28 cellular contexts compared by ENCODE assay signal in genomic region chr10:96873756-96874467, GRCh38. TPM values are rescaled to one million over a fixed set of nuclear protein-coding genes. Genes with fewer than 3 reads are reported as not detected.
DNase-seq lines count a peak whose midpoint lies in the region; ATAC-seq and TF ChIP-seq lines count a peak whose summit lies in the region.
"Had no signal": no experiment of that assay in that cellular context is flagged by ENCODE, and none has a peak within 500 bp of the region (broad histone marks: within the 10 kb centered on the region; RNA-seq: fewer than 3 reads in every experiment).

No MANE protein-coding gene starts in this region.

- no peaks in the 10 kb centered on the region for H3K9me2 ChIP-seq in PC-9 (ENCODE audit: insufficient read depth)

- H2AFZ ChIP-seq in PC-9 = no peak overlapping the region
- H2AFZ ChIP-seq: hepatocyte, parathyroid adenoma had no signal

- no peak overlapping the region for H3K27ac ChIP-seq in PC-9
- no peak overlapping the region for H3K27ac ChIP-seq in upper lobe of left lung
- H3K27ac ChIP-seq: brain microvascular endothelial cell, C4-2B, foreskin keratinocyte, hepatocyte, parathyroid adenoma, SJSA1 had no signal

- WGBS in upper lobe of left lung, 2 donors = 94 to 96% methylated on average over 7 of the region's 7 CpGs

- H3K4me1 ChIP-seq in PC-9 (replicated peaks; ENCODE audit: insufficient read depth) (no peaks in the 10 kb centered on the region), upper lobe of left lung (peaks cover 0 to 11% (median 0%) of the 10 kb centered on the region in 4 donors)
- H3K4me1 ChIP-seq: foreskin keratinocyte, parathyroid adenoma, SJSA1 had no signal

- H3K4me3 ChIP-seq in PC-9 (no peak overlapping the region), upper lobe of left lung (no peak overlapping the region)
- H3K4me3 ChIP-seq: HAP-1, hepatocyte, SJSA1 had no signal

- no peak for TF ChIP-seq POLR2A in upper lobe of left lung (IDR thresholded peaks at IDR 0.05)

- peaks cover 68% of the 10 kb centered on the region for H3K4me1 Mint-ChIP-seq in stimulated activated naive CD8-positive, alpha-beta T cell treated with anti-CD3 and anti-CD28 coated beads, Interleukin-15, Interleukin-2, amounts not matched to agents 100 ng/mL and 50 ng/mL, for 24 hours (ENCODE audit: low read depth)
- peaks cover 49 to 67% of the 10 kb centered on the region in 2 donors for H3K4me1 Mint-ChIP-seq in effector memory CD8-positive, alpha-beta T cell (ENCODE audit: low read depth in 2 of 2)
- H3K4me1 Mint-ChIP-seq in neural crest cell = peaks cover 39% of the 10 kb centered on the region

- no peaks in the 10 kb centered on the region for H3K27me3 ChIP-seq in PC-9 (ENCODE audit: insufficient read depth, low read depth)
- H3K27me3 ChIP-seq in upper lobe of left lung = no peaks in the 10 kb centered on the region
- H3K27me3 ChIP-seq: brain microvascular endothelial cell, foreskin keratinocyte, hepatocyte, SJSA1 had no signal

- H3K27ac Mint-ChIP-seq in stimulated activated naive CD8-positive, alpha-beta T cell treated with anti-CD3 and anti-CD28 coated beads, Interleukin-15, Interleukin-2, amounts not matched to agents 100 ng/mL and 50 ng/mL, for 24 hours = peak overlapping the region; percentile 94
- peak overlapping the region; percentile 77 to 89 for H3K27ac Mint-ChIP-seq in effector memory CD8-positive, alpha-beta T cell
- H3K27ac Mint-ChIP-seq in neural crest cell (ENCODE audit: unreplicated experiment) = peak overlapping the region; percentile 92
- H3K27ac Mint-ChIP-seq: mesothelial cell of epicardium had no signal

- H4K20me1 ChIP-seq in PC-9 (ENCODE audit: insufficient read depth) = peaks cover 18% of the 10 kb centered on the region

- CTCF ChIA-PET in PC-9 (lab: Charles Lee) = no interaction called here

- H3K9me3 ChIP-seq in PC-9 (ENCODE audit: insufficient read depth, low read depth) (no peaks in the 10 kb centered on the region), upper lobe of left lung (no peaks in the 10 kb centered on the region)
- H3K9me3 ChIP-seq: HAP-1, SJSA1 had no signal

- no peak for TF ChIP-seq CTCF in neural crest cell (conservative IDR thresholded peaks at IDR 0.05)
- TF ChIP-seq CTCF in GM10266 (IDR thresholded peaks at IDR 0.05; ENCODE audit: control insufficient read depth, insufficient read depth, low read depth, missing control alignments) = no peak
- no peak for TF ChIP-seq CTCF in PC-9 (conservative IDR thresholded peaks at IDR 0.05)
- TF ChIP-seq CTCF in upper lobe of left lung (IDR thresholded peaks at IDR 0.05) = no peak

- no peak overlapping the region for H3K4me2 ChIP-seq in PC-9
- H3K4me2 ChIP-seq: hepatocyte had no signal

- TF ChIP-seq EP300 in upper lobe of left lung (IDR thresholded peaks at IDR 0.05) = no peak

- peaks cover 7% of the 10 kb centered on the region for H3K36me3 Mint-ChIP-seq in stimulated activated naive CD8-positive, alpha-beta T cell treated with anti-CD3 and anti-CD28 coated beads, Interleukin-15, Interleukin-2, amounts not matched to agents 100 ng/mL and 50 ng/mL, for 24 hours (ENCODE audit: low read depth)
- peaks cover 12% of the 10 kb centered on the region for H3K36me3 Mint-ChIP-seq in effector memory CD8-positive, alpha-beta T cell (ENCODE audit: insufficient read depth)
- no peaks in the 10 kb centered on the region for H3K36me3 Mint-ChIP-seq in neural crest cell (ENCODE audit: low read depth)
- H3K36me3 Mint-ChIP-seq: immature natural killer cell had no signal

- H3K36me3 ChIP-seq in PC-9 (ENCODE audit: low read depth) (no peaks in the 10 kb centered on the region), upper lobe of left lung (peaks cover 0 to 4% (median 0%) of the 10 kb centered on the region in 4 donors)
- H3K36me3 ChIP-seq: brain microvascular endothelial cell, HAP-1 had no signal

- intact Hi-C loops in PC-9 (cut with micrococcal nuclease; ENCODE audit: unreplicated experiment) = no loop called here

- H3K9me3 Mint-ChIP-seq in stimulated activated naive CD8-positive, alpha-beta T cell treated with anti-CD3 and anti-CD28 coated beads, Interleukin-15, Interleukin-2, amounts not matched to agents 100 ng/mL and 50 ng/mL, for 24 hours = no peaks in the 10 kb centered on the region
- H3K9me3 Mint-ChIP-seq in effector memory CD8-positive, alpha-beta T cell = no peaks in the 10 kb centered on the region
- no peaks in the 10 kb centered on the region for H3K9me3 Mint-ChIP-seq in neural crest cell
- H3K9me3 Mint-ChIP-seq: immature natural killer cell, mesothelial cell of epicardium had no signal

- BruUV-seq in PC-9 (replicated peaks; lab: Mats Ljungman, UMichigan) = no TSS peak

- POLR2A ChIA-PET in PC-9 (lab: Charles Lee; ENCODE audit: unreplicated experiment) = no interaction called here

- no peak for DNase-seq in stimulated activated naive CD8-positive, alpha-beta T cell treated with anti-CD3 and anti-CD28 coated beads, Interleukin-15, Interleukin-2, amounts not matched to agents 100 U/mL and 50 U/mL, for 24 hours
- no peak for DNase-seq in effector memory CD8-positive, alpha-beta T cell
- DNase-seq in neural crest cell (ENCODE audit: low read depth, low spot score) = no peak
- DNase-seq in GM10266 (ENCODE audit: extremely low spot score) = no peak
- no peak for DNase-seq in PC-9
- no peak for DNase-seq in upper lobe of left lung
- DNase-seq: brain microvascular endothelial cell; Calu3; effector memory CD4-positive, alpha-beta T cell; EL; foreskin keratinocyte; immature natural killer cell; Karpas-422; left ventricle myocardium superior; MV-4-11; NCI-H510A treated with DMSO at 0.1 percent for 48 hours; NK-92 treated with Interleukin-12 subunit alpha and Interleukin-12 subunit beta, amount 100 ng/mL, for 24 hours; stimulated activated CD4-positive, alpha-beta T cell treated with anti-CD3 and anti-CD28 coated beads, Interleukin-4, amount 100 ng/mL, for 4 hours had no signal

- H3K27me3 Mint-ChIP-seq in stimulated activated naive CD8-positive, alpha-beta T cell treated with anti-CD3 and anti-CD28 coated beads, Interleukin-15, Interleukin-2, amounts not matched to agents 100 ng/mL and 50 ng/mL, for 24 hours = no peaks in the 10 kb centered on the region
- H3K27me3 Mint-ChIP-seq in effector memory CD8-positive, alpha-beta T cell = no peaks in the 10 kb centered on the region
- H3K27me3 Mint-ChIP-seq in neural crest cell (ENCODE audit: low read depth) = no peaks in the 10 kb centered on the region

- ATAC-seq in stimulated activated naive CD8-positive, alpha-beta T cell treated with anti-CD3 and anti-CD28 coated beads, Interleukin-15, Interleukin-2, amounts not matched to agents 100 U/mL and 50 U/mL, for 24 hours = no peak
- no peak for ATAC-seq in effector memory CD8-positive, alpha-beta T cell (replicated peaks)
- ATAC-seq in upper lobe of left lung (ENCODE audit: low FRiP score in 2 of 2) = no peak
- ATAC-seq: activated CD4-positive, CD25-positive, alpha-beta regulatory T cell treated with anti-CD3 and anti-CD28 coated beads, Interleukin-2, amount 50 U/mL, for 24 hours; esophagus mucosa; foreskin keratinocyte; left ventricle myocardium superior; sciatic nerve had no signal

- no peak overlapping the region for H3K4me3 Mint-ChIP-seq in stimulated activated naive CD8-positive, alpha-beta T cell treated with anti-CD3 and anti-CD28 coated beads, Interleukin-15, Interleukin-2, amounts not matched to agents 100 ng/mL and 50 ng/mL, for 24 hours
- peak overlapping the region; percentile 21 to 41 for H3K4me3 Mint-ChIP-seq in effector memory CD8-positive, alpha-beta T cell
- H3K4me3 Mint-ChIP-seq in neural crest cell = peak overlapping the region; percentile 68
- H3K4me3 Mint-ChIP-seq: mesothelial cell of epicardium had no signal

- no peaks in the 10 kb centered on the region; the same call in 1 of the 2 replicates for H3F3A ChIP-seq in PC-9 (ENCODE audit: insufficient read depth, low read depth)

- H3K79me2 ChIP-seq in PC-9 (ENCODE audit: low read depth) = peaks cover 66% of the 10 kb centered on the region

RNA-seq across cellular contexts. Expression of gene LCOR, which starts 41.8 kb away (rescaled TPM):
- 53.0 and 54.4 TPM in 2 replicates for total RNA-seq in neural crest cell
- total RNA-seq in PC-9 (2021) = 28.1 and 36.4 TPM in 2 replicates
- 10 to 100 TPM; 18.6 to 54.7 (median 28.0) TPM for total RNA-seq in upper lobe of left lung
